ENCODE assay signal across 10 cellular contexts in the genomic region with DNA sequence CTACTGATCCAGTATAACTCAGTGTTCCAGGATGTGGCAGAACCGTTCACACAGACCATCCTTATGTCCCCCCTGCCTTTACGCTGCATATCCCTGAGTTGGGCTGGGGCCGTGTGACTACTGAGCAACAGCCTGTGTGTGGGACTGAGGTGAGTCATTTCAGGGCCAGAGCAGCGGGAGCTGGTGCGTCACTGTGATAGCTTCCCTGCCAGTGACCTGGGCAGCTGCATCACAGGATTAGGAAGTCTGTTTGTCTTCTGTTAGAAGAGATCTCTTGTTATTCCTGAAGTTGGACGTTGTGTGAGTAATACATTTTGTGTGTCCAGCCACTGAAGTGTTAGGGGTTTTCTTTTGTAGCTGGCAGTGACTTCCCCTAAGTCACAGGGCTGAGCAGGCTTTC. TPM values are rescaled to one million over a fixed set of nuclear protein-coding genes. Genes with fewer than 3 reads are reported as not detected.
DNase-seq lines count a peak whose midpoint lies in the region; ATAC-seq, FAIRE-seq and TF ChIP-seq lines count a peak whose summit lies in the region.
"Had no signal": no experiment of that assay in that cellular context is flagged by ENCODE, and none has a peak within 500 bp of the region (broad histone marks: within the 10 kb centered on the region; RNA-seq: fewer than 3 reads in every experiment).

No MANE protein-coding gene starts in this region.

- no peak for FAIRE-seq in GM12892 (lab: Jason Lieb, UNC)

- no peak for TF ChIP-seq CTCF in AG04449 (IDR thresholded peaks at IDR 0.05; ENCODE audit: insufficient read depth, low read length, missing control alignments)

- CTCF ChIA-PET in AG04449 (lab: Yijun Ruan, JAX), result interaction anchor here (5.5 kb wide), 1 partner anchor 13 kb away, joined by 58 read pairs; no protein-coding TSS in a partner anchor

- no peak overlapping the region for H3K4me3 ChIP-seq in AG04449 (ENCODE audit: low read depth, low read length)
- H3K4me3 ChIP-seq: cardiac muscle cell had no signal

- peak; percentile 21 for DNase-seq in AG04449 (ENCODE audit: low read depth, low spot score)
- peak; percentile 58 for DNase-seq in HK-2 (ENCODE audit: unreplicated experiment)
- peak; percentile 54 for DNase-seq in amniotic stem cell (lab: John Stamatoyannopoulos, UW)
- DNase-seq in islet precursor cell, result peak; percentile 73
- no peak for DNase-seq in GM12892 (ENCODE audit: insufficient read length)
- no peak for DNase-seq in HT-29 (ENCODE audit: low spot score)
- DNase-seq: NCI-H187 had no signal

- no peak for TF ChIP-seq POLR2A in GM12892 (IDR thresholded peaks at IDR 0.05; ENCODE audit: low read depth, low read length)

- POLR2A ChIA-PET in AG04449 (lab: Yijun Ruan, JAX), result no interaction called here

- ATAC-seq in HG02870 (IDR thresholded peaks at IDR 0.05; ENCODE audit: unreplicated experiment) (no peak), GM18873 (IDR thresholded peaks at IDR 0.05; ENCODE audit: low FRiP score, unreplicated experiment) (no peak)

RNA-seq across cellular contexts. Expression of a gene that starts 35.6 kb away (rescaled TPM):
- polyA plus RNA-seq in GM12892 (2012; ENCODE audit: missing spikeins), result 0.40 TPM
- 20.7 and 21.7 TPM in 2 replicates for total RNA-seq in HT-29 (2014; rRNA removed; shearing (Covaris generic))

RNA-seq across cellular contexts. Expression of a gene that starts 45.4 kb away (rescaled TPM):
- polyA plus RNA-seq in GM12892 (2012; ENCODE audit: missing spikeins), result 7.8 TPM
- total RNA-seq in HT-29 (2014; rRNA removed; shearing (Covaris generic)), result 31.5 and 42.4 TPM in 2 replicates

Comparison
In these comparisons a context has a peak if more than half of its experiments do, and no peak if none do; other contexts are left out.
1. DNase-seq: peak in AG04449 (single experiment), HK-2 (single experiment), amniotic stem cell (single experiment) and islet precursor cell (single experiment); none in GM12892 (single experiment) and HT-29 (single experiment).